ENCODE assay signal across 13 cellular contexts in genomic region chr6:137978252-137978896, GRCh38.
DNase-seq lines count a peak whose midpoint lies in the region; ATAC-seq lines count a peak whose summit lies in the region.
"Had no signal": no experiment of that assay in that cellular context is flagged by ENCODE, and none has a peak within 500 bp of the region (broad histone marks: within the 10 kb centered on the region; RNA-seq: fewer than 3 reads in every experiment).

No MANE protein-coding gene starts in this region.

- ATAC-seq in GM18867 (IDR thresholded peaks at IDR 0.05; ENCODE audit: unreplicated experiment) (peak; percentile 53), HG03565 (IDR thresholded peaks at IDR 0.05; ENCODE audit: unreplicated experiment) (peak; percentile 62)
- ATAC-seq in effector memory CD8-positive, alpha-beta T cell (replicated peaks): no peak

- no peaks in the 10 kb centered on the region for H3K27me3 Mint-ChIP-seq in effector memory CD8-positive, alpha-beta T cell
- H3K27me3 Mint-ChIP-seq: stimulated activated naive CD8-positive, alpha-beta T cell treated with anti-CD3 and anti-CD28 coated beads, Interleukin-15, Interleukin-2, amounts not matched to agents 100 ng/mL and 50 ng/mL, for 24 hours had no signal

- peaks cover 12% of the 10 kb centered on the region for H3K36me3 Mint-ChIP-seq in effector memory CD8-positive, alpha-beta T cell (ENCODE audit: insufficient read depth)

- H3K4me3 Mint-ChIP-seq in effector memory CD8-positive, alpha-beta T cell: no peak overlapping the region
- H3K4me3 Mint-ChIP-seq: stimulated activated naive CD8-positive, alpha-beta T cell treated with anti-CD3 and anti-CD28 coated beads, Interleukin-15, Interleukin-2, amounts not matched to agents 100 ng/mL and 50 ng/mL, for 24 hours had no signal

- H3K27ac Mint-ChIP-seq in effector memory CD8-positive, alpha-beta T cell: peak overlapping the region; percentile 50 to 62
- H3K27ac Mint-ChIP-seq: stimulated activated naive CD8-positive, alpha-beta T cell treated with anti-CD3 and anti-CD28 coated beads, Interleukin-15, Interleukin-2, amounts not matched to agents 100 ng/mL and 50 ng/mL, for 24 hours had no signal

- peaks cover 40 to 46% of the 10 kb centered on the region in 2 donors for H3K4me1 Mint-ChIP-seq in effector memory CD8-positive, alpha-beta T cell (ENCODE audit: low read depth in 2 of 2)

- no peaks in the 10 kb centered on the region for H3K9me3 Mint-ChIP-seq in effector memory CD8-positive, alpha-beta T cell

- DNase-seq in Daoy (ENCODE audit: low read depth) (peak; percentile 58), NCI-H524 (lab: John Stamatoyannopoulos, UW) (no peak), UCSD-AML1 (lab: John Stamatoyannopoulos, UW; ENCODE audit: unreplicated experiment) (no peak), GM19238 (ENCODE audit: insufficient read length, low spot score) (no peak), COLO668 (lab: John Stamatoyannopoulos, UW; ENCODE audit: unreplicated experiment) (no peak)
- no peak for DNase-seq in effector memory CD8-positive, alpha-beta T cell
- DNase-seq: effector CD4-positive, alpha-beta T cell; GF-D8; HCEC 1CT; kidney had no signal
